In the genomic region with DNA sequence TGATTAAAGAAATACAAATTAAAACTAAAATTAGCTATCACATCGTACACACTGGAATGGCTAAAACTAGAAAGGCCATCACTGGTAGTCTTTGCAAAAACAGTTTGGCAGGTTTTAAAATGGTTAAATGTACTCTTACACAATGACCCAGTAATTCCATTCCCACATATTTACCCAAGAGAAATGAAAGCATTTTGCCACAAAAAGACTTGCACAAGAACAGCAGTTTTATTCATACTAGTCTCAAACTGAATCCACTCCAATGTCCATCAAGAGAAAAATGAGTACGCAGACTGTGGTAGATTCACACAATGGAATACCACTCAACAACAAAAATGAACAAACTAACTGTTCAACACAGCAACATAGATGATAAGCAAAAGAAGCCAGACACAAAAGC, we compare ENCODE assay signal across 24 cellular contexts. TPM values are rescaled to one million over a fixed set of nuclear protein-coding genes. Genes with fewer than 3 reads are reported as not detected.
A peak's percentile ranks its signal among the peaks of the same experiment; 100 is the strongest.
DNase-seq lines count a peak whose midpoint lies in the region; TF ChIP-seq lines count a peak whose summit lies in the region.
"Had no signal": no experiment of that assay in that cellular context is flagged by ENCODE, and none has a peak within 500 bp of the region (broad histone marks: within the 10 kb centered on the region; RNA-seq: fewer than 3 reads in every experiment).

No MANE protein-coding gene starts in this region.

- H3K4me3 ChIP-seq in GM23248: no peak overlapping the region
- no peak overlapping the region for H3K4me3 ChIP-seq in fibroblast of pulmonary artery (replicated peaks; ENCODE audit: low read depth, low read length)
- no peak overlapping the region for H3K4me3 ChIP-seq in osteoblast (ENCODE audit: insufficient read depth, low read length)
- H3K4me3 ChIP-seq: lower lobe of right lung, testis had no signal

- H3K27me3 ChIP-seq in GM23248 (replicated peaks; ENCODE audit: insufficient read depth) (no peaks in the 10 kb centered on the region), osteoblast (ENCODE audit: insufficient read depth, low read length) (no peaks in the 10 kb centered on the region)
- H3K27me3 ChIP-seq: BE2C, testis had no signal

- H4K20me1 ChIP-seq in GM23248 (ENCODE audit: insufficient read depth) (no peaks in the 10 kb centered on the region), osteoblast (ENCODE audit: insufficient read depth, low read length) (no peaks in the 10 kb centered on the region)

- WGBS in GM23248 (ENCODE audit: low coverage in 1 of 2, low lambda C conversion rate in 2 of 2, missing lambda C conversion rate in 2 of 2), 2 experiments: 90 to 94% methylated on average over 2 of the region's 2 CpGs

- H3K4me1 ChIP-seq in GM23248 (ENCODE audit: insufficient read depth): peaks cover 13% of the 10 kb centered on the region; the same call in 1 of the 2 replicates
- H3K4me1 ChIP-seq in osteoblast (ENCODE audit: insufficient read depth, low read length): peaks cover 9% of the 10 kb centered on the region
- H3K4me1 ChIP-seq: BE2C, Caco-2, lower lobe of right lung, testis had no signal

- H3K27ac ChIP-seq in GM23248 (no peak overlapping the region), osteoblast (ENCODE audit: low read depth, low read length) (no peak overlapping the region)
- H3K27ac ChIP-seq: lower lobe of right lung, testis had no signal

- no peaks in the 10 kb centered on the region for H3K9me2 ChIP-seq in GM23248 (ENCODE audit: insufficient read depth)

- H3K9me3 ChIP-seq in GM23248 (ENCODE audit: low read depth): no peaks in the 10 kb centered on the region
- H3K9me3 ChIP-seq in osteoblast (ENCODE audit: low read depth, low read length): no peaks in the 10 kb centered on the region
- H3K9me3 ChIP-seq: BE2C, Caco-2, lower lobe of right lung, testis had no signal

- H3K36me3 ChIP-seq in GM23248 (ENCODE audit: low read depth) (no peaks in the 10 kb centered on the region; the same call in 1 of the 2 replicates), osteoblast (ENCODE audit: insufficient read depth, low read length) (peaks cover 9% of the 10 kb centered on the region)
- H3K36me3 ChIP-seq: BE2C had no signal

- H3K9ac ChIP-seq in GM23248: no peak overlapping the region

- peaks cover 6% of the 10 kb centered on the region; the same call in 1 of the 2 replicates for H3F3A ChIP-seq in GM23248 (ENCODE audit: insufficient read depth)

- no peak overlapping the region for H3K4me2 ChIP-seq in GM23248 (ENCODE audit: unreplicated experiment)
- H3K4me2 ChIP-seq in osteoblast (ENCODE audit: insufficient read depth, low read length): peak overlapping the region; percentile 2

- TF ChIP-seq CTCF in fibroblast of pulmonary artery (IDR thresholded peaks at IDR 0.05; ENCODE audit: low read length, missing control alignments): no peak
- TF ChIP-seq CTCF in osteoblast (IDR thresholded peaks at IDR 0.05; ENCODE audit: extremely low read depth, low read depth, low read length): no peak

- H2AFZ ChIP-seq in GM23248 (no peak overlapping the region), osteoblast (ENCODE audit: low read length) (no peak overlapping the region)

- DNase-seq in GM23248: peak; percentile 51
- DNase-seq in SK-MEL-5 (ENCODE audit: low read depth, low spot score): peak; percentile 5
- peak; percentile 69 for DNase-seq in fibroblast of pulmonary artery (ENCODE audit: low read depth)
- peak; percentile 65 for DNase-seq in osteoblast (ENCODE audit: insufficient read length, low spot score, missing footprints)
- no peak for DNase-seq in activated CD4-positive, CD25-positive, alpha-beta regulatory T cell treated with anti-CD3 and anti-CD28 coated beads, Interleukin-2, amount 50 U/mL, for 72 hours
- DNase-seq in RPMI8226: no peak
- no peak for DNase-seq in effector CD4-positive, alpha-beta T cell
- DNase-seq: activated CD4-positive, alpha-beta T cell treated with anti-CD3 and anti-CD28 coated beads, Interleukin-2, amount 50 U/mL, for 48 hours; activated naive CD4-positive, alpha-beta T cell treated with anti-CD3 and anti-CD28 coated beads for 36 hours; activated T-cell treated with anti-CD3 and anti-CD28 coated beads, Interleukin-2, amount 50 U/mL, for 24 hours; BE2C; Caco-2; dermis blood vessel endothelial cell; EL; head of caudate nucleus; HFFc6; Kasumi-1; lower lobe of right lung; naive thymus-derived CD8-positive, alpha-beta T cell; NCI-H345; NK-92 treated with Interleukin-12 subunit alpha and Interleukin-12 subunit beta, amount 100 ng/mL, for 24 hours; stimulated activated CD4-positive, alpha-beta T cell treated with anti-CD3 and anti-CD28 coated beads, Interleukin-12 subunit alpha, Interleukin-12 subunit beta, amount 100 ng/mL, for 4 hours; T-helper 1 cell; testis had no signal

- H3K79me2 ChIP-seq in GM23248 (ENCODE audit: insufficient read depth) (peaks cover 12% of the 10 kb centered on the region; the same call in 1 of the 2 replicates), osteoblast (ENCODE audit: insufficient read depth, low read length) (peaks cover 5% of the 10 kb centered on the region)

- in situ Hi-C loops in GM23248 (cut with MboI) (no loop called here), SK-MEL-5 (cut with HindIII; ENCODE audit: low pct_unique_long_range_greater_than_20kb, low sequenced_read_pairs) (no loop called here)

RNA-seq across cellular contexts. Expression of a gene that starts 29.1 kb away (rescaled TPM):
- 7.8 and 8.0 TPM in 2 replicates for total RNA-seq in GM23248 (2014; rRNA removed; shearing (Covaris generic))
- polyA plus RNA-seq in GM23248 (2016; fragmentation: Nextera tagmentation; extraction: Ambion mirVana): 11.1 and 11.5 TPM in 2 replicates
- 0.83 and 0.87 TPM in 2 replicates for total RNA-seq in SK-MEL-5 (2014; rRNA removed; shearing (Covaris generic))
- 1.8 and 2.1 TPM in 2 replicates for polyA plus RNA-seq in SK-MEL-5 (2015; cell fraction: cytosol; rRNA removed)
- polyA plus RNA-seq in SK-MEL-5 (2015; cell fraction: nucleus; rRNA removed): 11.0 and 21.5 TPM in 2 replicates
- total RNA-seq in osteoblast: 15.6 and 18.6 TPM in 2 replicates
- total RNA-seq: Caco-2 had no signal

RNA-seq across cellular contexts. Expression of a gene that starts 59.9 kb away (rescaled TPM):
- total RNA-seq in GM23248 (2014; rRNA removed; shearing (Covaris generic)): 73.5 and 75.8 TPM in 2 replicates
- polyA plus RNA-seq in GM23248 (2016; fragmentation: Nextera tagmentation; extraction: Ambion mirVana): 108 TPM in 2 replicates
- 43.2 and 44.3 TPM in 2 replicates for total RNA-seq in SK-MEL-5 (2014; rRNA removed; shearing (Covaris generic))
- 27.4 and 36.1 TPM in 2 replicates for polyA plus RNA-seq in SK-MEL-5 (2015; cell fraction: cytosol; rRNA removed)
- polyA plus RNA-seq in SK-MEL-5 (2015; cell fraction: nucleus; rRNA removed): 25.0 and 44.6 TPM in 2 replicates
- total RNA-seq in osteoblast: 137 and 149 TPM in 2 replicates

Comparison
In these comparisons a context has a peak if more than half of its experiments do, and no peak if none do; other contexts are left out.
1. DNase-seq: peak in GM23248 (single experiment), SK-MEL-5 (single experiment), fibroblast of pulmonary artery (single experiment) and osteoblast (single experiment); none in activated CD4-positive, CD25-positive, alpha-beta regulatory T cell treated with anti-CD3 and anti-CD28 coated beads, Interleukin-2, amount 50 U/mL, for 72 hours (single experiment), RPMI8226 (single experiment) and effector CD4-positive, alpha-beta T cell (single experiment).